ENCODE assay signal across 20 cellular contexts in the genomic region with DNA sequence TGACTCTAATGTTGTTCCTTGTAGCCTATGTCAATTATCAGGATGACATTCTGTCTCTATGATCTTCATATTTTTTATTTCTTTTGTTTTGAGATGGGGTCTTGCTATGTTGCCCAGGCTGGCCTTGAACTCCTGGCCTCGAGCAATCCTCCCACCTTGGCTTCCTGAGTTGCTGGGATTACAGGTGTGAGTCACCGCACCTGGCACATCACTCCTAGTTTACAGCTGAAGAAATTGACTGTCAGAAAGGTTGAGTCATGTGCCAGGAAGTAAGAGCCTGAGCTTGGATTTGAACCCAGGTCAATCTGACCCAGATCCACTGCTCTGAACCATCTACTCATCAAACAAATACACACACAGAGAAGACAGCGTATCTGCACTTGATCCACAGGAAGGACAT. TPM values are rescaled to one million over a fixed set of nuclear protein-coding genes. Genes with fewer than 3 reads are reported as not detected.
"Had no signal": no experiment of that assay in that cellular context is flagged by ENCODE, and none has a peak within 500 bp of the region (broad histone marks: within the 10 kb centered on the region; RNA-seq: fewer than 3 reads in every experiment).

No MANE protein-coding gene starts in this region.

- H3K27ac Mint-ChIP-seq: activated CD4-positive, alpha-beta T cell treated with anti-CD3 and anti-CD28 coated beads, Interleukin-2, amount 10 ng/mL, durations not matched to agents 24 days and 14 days; activated naive CD4-positive, alpha-beta T cell treated with anti-CD3 and anti-CD28 coated beads, Interleukin-2, amount 50 U/mL, for 24 hours; activated T-cell treated with anti-CD3 and anti-CD28 coated beads, Interleukin-2, amount 50 U/mL, for 72 hours; nephron progenitor cell; stimulated activated memory B cell treated with anti-CD40 and anti-IgM and Interleukin-4, amounts not matched to agents 10 μg/mL and 1 μg/mL and 100 μg/mL, for 72 hours had no signal

- H3K27me3 ChIP-seq: esophagus muscularis mucosa, spleen, upper lobe of right lung had no signal

- H3K4me3 Mint-ChIP-seq: activated CD4-positive, alpha-beta T cell treated with anti-CD3 and anti-CD28 coated beads, Interleukin-2, amount 10 ng/mL, durations not matched to agents 24 days and 14 days; activated naive CD4-positive, alpha-beta T cell treated with anti-CD3 and anti-CD28 coated beads, Interleukin-2, amount 50 U/mL, for 24 hours; activated T-cell treated with anti-CD3 and anti-CD28 coated beads, Interleukin-2, amount 50 U/mL, for 72 hours; nephron progenitor cell; stimulated activated memory B cell treated with anti-CD40 and anti-IgM and Interleukin-4, amounts not matched to agents 10 μg/mL and 1 μg/mL and 100 μg/mL, for 72 hours had no signal

- ATAC-seq: activated T-cell treated with anti-CD3 and anti-CD28 coated beads, Interleukin-2, amount 50 U/mL, for 72 hours; lower lobe of right lung; stimulated activated memory B cell treated with anti-CD40 and anti-IgM and Interleukin-4, amounts not matched to agents 10 μg/mL and 1 μg/mL and 100 μg/mL, for 72 hours; upper lobe of right lung had no signal

- H3K4me1 Mint-ChIP-seq: activated naive CD4-positive, alpha-beta T cell treated with anti-CD3 and anti-CD28 coated beads, Interleukin-2, amount 50 U/mL, for 24 hours had no signal

- H3K27me3 Mint-ChIP-seq: activated CD4-positive, alpha-beta T cell treated with anti-CD3 and anti-CD28 coated beads, Interleukin-2, amount 10 ng/mL, durations not matched to agents 24 days and 14 days; stimulated activated memory B cell treated with anti-CD40 and anti-IgM and Interleukin-4, amounts not matched to agents 10 μg/mL and 1 μg/mL and 100 μg/mL, for 72 hours had no signal

- H3K27ac ChIP-seq: esophagus muscularis mucosa, lower lobe of right lung, spleen, upper lobe of right lung had no signal

- DNase-seq: activated CD4-positive, alpha-beta T cell treated with anti-CD3 and anti-CD28 coated beads, Interleukin-2, amount 10 ng/mL, durations not matched to agents 24 days and 14 days; activated CD4-positive, CD25-positive, alpha-beta regulatory T cell; activated CD8-positive, alpha-beta memory T cell treated with anti-CD3 and anti-CD28 coated beads for 24 hours; activated CD8-positive, alpha-beta memory T cell treated with anti-CD3 and anti-CD28 coated beads, Interleukin-2, amount 50 U/mL, for 48 hours; activated effector memory CD4-positive, alpha-beta T cell treated with anti-CD3 and anti-CD28 coated beads, Interleukin-2, amount 50 U/mL, for 16 hours; activated T-cell treated with anti-CD3 and anti-CD28 coated beads, Interleukin-2, amount 50 U/mL, for 72 hours; effector CD4-positive, alpha-beta T cell; lower lobe of right lung; midbrain; nephron progenitor cell; nucleus accumbens; spleen; stimulated activated CD4-positive, alpha-beta T cell treated with anti-CD3 and anti-CD28 coated beads, Interleukin-4, amount 100 ng/mL, for 4 hours; T1000; upper lobe of right lung had no signal

- H3K9me3 ChIP-seq: esophagus muscularis mucosa, lower lobe of right lung, spleen, upper lobe of right lung had no signal

- FAIRE-seq: astrocyte had no signal

- H3K36me3 Mint-ChIP-seq: activated naive CD4-positive, alpha-beta T cell treated with anti-CD3 and anti-CD28 coated beads, Interleukin-2, amount 50 U/mL, for 24 hours; stimulated activated memory B cell treated with anti-CD40 and anti-IgM and Interleukin-4, amounts not matched to agents 10 μg/mL and 1 μg/mL and 100 μg/mL, for 72 hours had no signal

- H3K9me3 Mint-ChIP-seq: activated CD4-positive, alpha-beta T cell treated with anti-CD3 and anti-CD28 coated beads, Interleukin-2, amount 10 ng/mL, durations not matched to agents 24 days and 14 days; activated naive CD4-positive, alpha-beta T cell treated with anti-CD3 and anti-CD28 coated beads, Interleukin-2, amount 50 U/mL, for 24 hours; activated T-cell treated with anti-CD3 and anti-CD28 coated beads, Interleukin-2, amount 50 U/mL, for 72 hours; nephron progenitor cell; stimulated activated memory B cell treated with anti-CD40 and anti-IgM and Interleukin-4, amounts not matched to agents 10 μg/mL and 1 μg/mL and 100 μg/mL, for 72 hours had no signal

- H3K36me3 ChIP-seq: esophagus muscularis mucosa, lower lobe of right lung, spleen, upper lobe of right lung had no signal

- H3K4me1 ChIP-seq: lower lobe of right lung, upper lobe of right lung had no signal

- H3K4me3 ChIP-seq: esophagus muscularis mucosa, lower lobe of right lung, spleen, upper lobe of right lung had no signal

RNA-seq across cellular contexts. Expression of gene PPP1R3G, which starts 14.4 kb away (rescaled TPM):
- total RNA-seq: T-helper 1 cell treated with Interleukin-12 subunit alpha and Interleukin-12 subunit beta and Interleukin-4 antibody, amounts not matched to agents 30 ng/mL and 1 ng/mL, for 36 hours had no signal
